Comparison of ENCODE assay signal across 8 cellular contexts in the genomic region with DNA sequence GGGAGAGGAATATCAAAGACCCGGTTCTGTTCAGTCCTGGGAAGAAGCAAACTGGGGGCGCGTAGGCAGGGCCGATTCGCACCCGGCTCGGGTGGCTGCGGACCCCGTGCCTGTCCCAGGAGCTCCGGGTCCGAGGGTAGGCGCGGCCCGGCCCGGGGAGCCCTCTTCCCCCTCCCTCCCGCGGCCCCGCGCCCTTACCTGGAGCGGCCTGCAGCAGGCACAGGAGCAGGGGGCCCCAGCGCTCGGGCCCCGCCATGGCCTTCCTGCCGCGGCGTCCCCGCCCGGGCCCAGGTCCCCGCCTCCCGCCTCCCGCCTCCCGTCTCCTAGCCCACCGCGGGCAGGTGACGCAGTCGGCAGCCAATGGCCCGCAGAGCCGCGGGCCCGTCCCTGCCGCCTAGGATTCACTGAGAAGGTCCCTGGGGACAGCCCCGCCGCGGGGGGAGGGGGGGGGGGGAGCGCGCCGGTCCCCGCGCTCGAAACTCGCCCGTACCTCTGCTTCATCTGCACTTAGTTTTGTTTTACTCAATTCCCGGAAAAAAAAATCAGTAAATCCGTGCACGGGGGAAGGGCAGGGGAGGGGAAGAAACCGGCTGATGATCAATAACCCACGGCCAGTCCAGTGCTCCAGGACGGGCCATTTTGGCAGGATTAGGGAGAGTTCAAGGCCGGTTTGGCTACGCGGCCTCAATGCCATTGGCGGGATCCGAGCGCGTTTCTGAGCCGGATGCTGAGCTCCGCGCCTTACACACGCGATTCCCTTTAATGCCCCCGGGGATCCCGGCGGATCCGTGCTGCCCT. TPM values are rescaled to one million over a fixed set of nuclear protein-coding genes. Genes with fewer than 3 reads are reported as not detected.
DNase-seq lines count a peak whose midpoint lies in the region; ATAC-seq and TF ChIP-seq lines count a peak whose summit lies in the region.

Gene IFNLR1 (minus strand): TSS at position 297 of the 798 bp plus-strand sequence. CDS start 41 bp downstream, at position 256.

- no peaks in the 10 kb centered on the region for H3K36me3 ChIP-seq in duodenal mucosa (ENCODE audit: control insufficient read depth in 1 of 2, insufficient read depth in 2 of 2, low read length in 2 of 2)
- H3K36me3 ChIP-seq in mesodermal cell (ENCODE audit: control insufficient read depth, insufficient read depth, low read length): no peaks in the 10 kb centered on the region

- H3K4me1 ChIP-seq in duodenal mucosa (ENCODE audit: control insufficient read depth in 1 of 2, insufficient read depth in 2 of 2, low read length in 2 of 2) (peaks cover 25 to 44% of the 10 kb centered on the region in 2 donors), mesodermal cell (ENCODE audit: control insufficient read depth, insufficient read depth, low read length, poor library complexity, severe bottlenecking) (peaks cover 5% of the 10 kb centered on the region)

- 1% methylated on average over 44 to 51 of the region's 74 CpGs for WGBS in mesodermal cell (ENCODE audit: insufficient coverage in 2 of 2), 2 experiments

- H3K27me3 ChIP-seq in duodenal mucosa (ENCODE audit: control insufficient read depth in 1 of 2, insufficient read depth in 2 of 2, low read length in 2 of 2): no peaks in the 10 kb centered on the region

- H3K4me3 ChIP-seq in duodenal mucosa (ENCODE audit: low read depth in 1 of 2, low read length in 2 of 2): peak within 1 kb of the TSS; percentile 79 to 82
- peak within 1 kb of the TSS; percentile 48 for H3K4me3 ChIP-seq in mesodermal cell (ENCODE audit: extremely low read depth, insufficient read depth, low read length, poor library complexity, severe bottlenecking)

- TF ChIP-seq POLR2A in GM15510 (IDR thresholded peaks at IDR 0.05; ENCODE audit: borderline replicate concordance, extremely low read depth, insufficient read length): peak; percentile 52

- H3K9me3 ChIP-seq in duodenal mucosa (ENCODE audit: control insufficient read depth in 1 of 2, low read length in 2 of 2) (no peaks in the 10 kb centered on the region), mesodermal cell (ENCODE audit: control insufficient read depth, low read length) (no peaks in the 10 kb centered on the region)

- H3K27ac ChIP-seq in duodenal mucosa (ENCODE audit: low read depth, low read length): peak within 1 kb of the TSS; percentile 0
- no peak within 1 kb of the TSS for H3K27ac ChIP-seq in mesodermal cell (ENCODE audit: low read depth, low read length, severe bottlenecking)

- no peak for ATAC-seq in GM21528 (IDR thresholded peaks at IDR 0.05; ENCODE audit: low FRiP score, unreplicated experiment)

- DNase-seq in NCI-H128 (lab: John Stamatoyannopoulos, UW; ENCODE audit: unreplicated experiment) (peak; percentile 80), OCI-M2 (lab: John Stamatoyannopoulos, UW; ENCODE audit: unreplicated experiment) (no peak)
- peak; percentile 86 for DNase-seq in activated CD4-positive, alpha-beta T cell treated with anti-CD3 and anti-CD28 coated beads for 48 hours
- DNase-seq in stimulated activated CD8-positive, alpha-beta memory T cell treated with anti-CD3 and anti-CD28 coated beads, Interleukin-15, amount 100 ng/mL, for 48 hours (ENCODE audit: low read depth in 2 of 2): peak; percentile 76 to 77

- peak within 1 kb of the TSS; percentile 81 to 86 for H3K9ac ChIP-seq in duodenal mucosa (ENCODE audit: low read depth in 1 of 2, low read length in 2 of 2)

RNA-seq across cellular contexts. Expression of gene IFNLR1, which starts in this region (rescaled TPM):
- polyA plus RNA-seq in mesodermal cell (2013, experiment 1 of 2): 0.41 TPM
- 0.35 TPM for polyA plus RNA-seq in mesodermal cell (2013, experiment 2 of 2)
